In the genomic region with DNA sequence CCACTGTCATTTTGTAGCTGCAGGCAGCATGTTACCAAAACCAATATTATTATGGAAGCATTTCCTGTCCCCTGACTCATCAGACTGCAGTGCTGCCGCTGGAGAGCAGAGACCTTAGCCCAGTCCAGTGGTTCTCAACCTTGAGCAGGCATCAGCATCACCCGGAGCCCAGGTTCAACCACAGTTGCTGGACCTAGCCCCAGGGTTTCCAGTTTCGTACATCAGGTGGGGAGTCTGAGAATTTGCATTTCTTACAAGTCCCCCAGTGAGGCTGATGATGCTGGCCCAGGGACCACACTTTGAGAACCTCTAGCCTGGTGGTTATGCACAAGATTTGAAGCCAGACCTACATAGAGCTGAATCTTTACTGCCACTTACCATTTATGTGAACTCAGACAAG, we compare ENCODE assay signal across 18 cellular contexts. TPM values are rescaled to one million over a fixed set of nuclear protein-coding genes. Genes with fewer than 3 reads are reported as not detected.
DNase-seq lines count a peak whose midpoint lies in the region; ATAC-seq, FAIRE-seq and TF ChIP-seq lines count a peak whose summit lies in the region.
"Had no signal": no experiment of that assay in that cellular context is flagged by ENCODE, and none has a peak within 500 bp of the region (broad histone marks: within the 10 kb centered on the region; RNA-seq: fewer than 3 reads in every experiment).

No MANE protein-coding gene starts in this region.

- 84% methylated on average over 3 of the region's 3 CpGs; no CpG with 5 or more reads in 1 of the 2 experiments for WGBS in H1 (ENCODE audit: extremely low coverage in 1 of 2, insufficient coverage in 1 of 2, insufficient read length in 1 of 2, insufficient replicate concordance in 2 of 2, low coverage in 1 of 2, low lambda C conversion rate in 2 of 2, missing lambda C conversion rate in 1 of 2), 2 experiments
- 25% methylated on average over 3 of the region's 3 CpGs for WGBS in SK-N-SH (ENCODE audit: low lambda C conversion rate)

- H3K27ac ChIP-seq in H1 (ENCODE audit: low read depth, low read length) (no peak overlapping the region), SK-N-SH (ENCODE audit: low read depth in 2 of 2, low read length in 1 of 2) (no peak overlapping the region)
- H3K27ac ChIP-seq: brain microvascular endothelial cell, gastrocnemius medialis, SJCRH30, suprapubic skin had no signal

- no peak overlapping the region for H2AK5ac ChIP-seq in H1 (ENCODE audit: low read depth, low read length)

- no peaks in the 10 kb centered on the region for H3K36me3 Mint-ChIP-seq in stimulated activated effector memory CD8-positive, alpha-beta T cell treated with anti-CD3 and anti-CD28 coated beads, Interleukin-12 subunit alpha, Interleukin-12 subunit beta, amount 100 ng/mL, for 72 hours
- H3K36me3 Mint-ChIP-seq: CD4-positive, CD25-positive, alpha-beta regulatory T cell had no signal

- H3K4ac ChIP-seq in H1 (replicated peaks; ENCODE audit: insufficient read length, low read depth, low read length), result no peak overlapping the region

- no peaks in the 10 kb centered on the region for H3K79me1 ChIP-seq in H1 (ENCODE audit: low read depth, low read length)

- H3K23ac ChIP-seq in H1 (ENCODE audit: insufficient read length), result no peak overlapping the region

- H3K9me2 ChIP-seq in SK-N-SH, result no peaks in the 10 kb centered on the region

- no peak for FAIRE-seq in H1 (lab: Jason Lieb, UNC)
- FAIRE-seq: G401.6, TTC549 had no signal

- no peaks in the 10 kb centered on the region for H3K79me2 ChIP-seq in H1 (ENCODE audit: control insufficient read depth in 1 of 2, insufficient read depth in 2 of 2, low read length in 2 of 2)
- H3K79me2 ChIP-seq in SK-N-SH (ENCODE audit: insufficient read depth), result no peaks in the 10 kb centered on the region

- no peak overlapping the region for H2BK120ac ChIP-seq in H1 (replicated peaks; ENCODE audit: low read depth, low read length)

- no peaks in the 10 kb centered on the region for H3F3A ChIP-seq in SK-N-SH (replicated peaks; ENCODE audit: insufficient read depth)

- CTCF ChIA-PET in H1 (lab: Charles Lee; ENCODE audit: partially characterized antibody) (interaction anchor here (1.2 to 1.5 kb wide), 3 partner anchors 9 to 81 kb away, joined by 3 to 4 read pairs (median 3); no protein-coding TSS in a partner anchor), SK-N-SH (lab: Yijun Ruan, JAX) (no interaction called here)

- H3K9ac ChIP-seq in H1 (replicated peaks in 1 of 4; ENCODE audit: extremely low read depth in 1 of 4, low read depth in 3 of 4, low read length in 3 of 4) (no peak overlapping the region), SK-N-SH (no peak overlapping the region)

- H3K4me1 ChIP-seq in H1 (replicated peaks in 1 of 4; ENCODE audit: control insufficient read depth in 3 of 4, insufficient read depth in 4 of 4, low read length in 3 of 4) (peaks cover 0 to 6% (median 2%) of the 10 kb centered on the region in 4 experiments; a peak in 4 of 7 replicates), SK-N-SH (ENCODE audit: control insufficient read depth in 1 of 2, insufficient read depth in 2 of 2, low read depth in 1 of 2, low read length in 1 of 2) (peaks cover 0 to 7% of the 10 kb centered on the region in 2 experiments; a peak in 1 of 4 replicates)
- H3K4me1 ChIP-seq: gastrocnemius medialis, SJCRH30, suprapubic skin had no signal

- H3K27me3 ChIP-seq in H1 (replicated peaks in 1 of 4; ENCODE audit: control insufficient read depth in 3 of 4, extremely low read depth in 1 of 4, insufficient read depth in 3 of 4, low read length in 3 of 4), result no peaks in the 10 kb centered on the region
- no peaks in the 10 kb centered on the region for H3K27me3 ChIP-seq in SK-N-SH (ENCODE audit: insufficient read depth)
- H3K27me3 ChIP-seq: brain microvascular endothelial cell, gastrocnemius medialis, SJCRH30, suprapubic skin had no signal

- no peaks in the 10 kb centered on the region for H3K23me2 ChIP-seq in H1 (ENCODE audit: low read depth, low read length)

- TF ChIP-seq EP300 in H1 (IDR thresholded peaks at IDR 0.05; ENCODE audit: borderline replicate concordance in 1 of 2, low read depth in 2 of 2, low read length in 2 of 2), result no peak
- TF ChIP-seq EP300 in SK-N-SH (IDR thresholded peaks at IDR 0.05; ENCODE audit: borderline replicate concordance in 1 of 2, low read depth in 1 of 2, low read length in 1 of 2), result no peak

- H3K9me3 ChIP-seq in H1 (ENCODE audit: insufficient read depth in 2 of 2, low read depth in 1 of 2, low read length in 1 of 2) (no peaks in the 10 kb centered on the region), SK-N-SH (no peaks in the 10 kb centered on the region)
- H3K9me3 ChIP-seq: gastrocnemius medialis, SJCRH30, suprapubic skin had no signal

- no peak overlapping the region; the same call in 1 of the 2 replicates for H2BK20ac ChIP-seq in H1 (ENCODE audit: low read length)

- H3K18ac ChIP-seq in H1 (ENCODE audit: extremely low read depth, low read length), result no peak overlapping the region

- H2AFZ ChIP-seq in H1 (ENCODE audit: low read length) (no peak overlapping the region), SK-N-SH (ENCODE audit: low read depth) (no peak overlapping the region)

- H2BK15ac ChIP-seq in H1 (ENCODE audit: low read length), result no peak overlapping the region

- ATAC-seq in GM18907 (IDR thresholded peaks at IDR 0.05; ENCODE audit: unreplicated experiment), result peak; percentile 61
- ATAC-seq in GM21576 (IDR thresholded peaks at IDR 0.05; ENCODE audit: unreplicated experiment), result peak; percentile 65
- peak; percentile 42 for ATAC-seq in HG03103 (IDR thresholded peaks at IDR 0.05; ENCODE audit: low read depth, unreplicated experiment)
- ATAC-seq in stimulated activated effector memory CD8-positive, alpha-beta T cell treated with anti-CD3 and anti-CD28 coated beads, Interleukin-12 subunit alpha, Interleukin-12 subunit beta, amount 100 ng/mL, for 72 hours, result no peak
- ATAC-seq: effector memory CD8-positive, alpha-beta T cell; gastrocnemius medialis had no signal

- DNase-seq in H1 (ENCODE audit: low read depth in 1 of 2, low spot score in 2 of 2), result no peak
- no peak for DNase-seq in stimulated activated effector memory CD8-positive, alpha-beta T cell treated with anti-CD3 and anti-CD28 coated beads, Interleukin-12 subunit alpha, Interleukin-12 subunit beta, amount 100 ng/mL, for 72 hours (ENCODE audit: low spot score in 2 of 2)
- no peak for DNase-seq in foreskin melanocyte
- no peak for DNase-seq in amniotic stem cell (lab: John Stamatoyannopoulos, UW)
- no peak for DNase-seq in SK-N-SH
- DNase-seq: brain microvascular endothelial cell; CD4-positive, CD25-positive, alpha-beta regulatory T cell; effector memory CD8-positive, alpha-beta T cell; gastrocnemius medialis; islet precursor cell; NCI-H2171 treated with DMSO at 0.1 percent for 48 hours; SJCRH30 had no signal

- no peak overlapping the region for H4K8ac ChIP-seq in H1 (ENCODE audit: extremely low read depth, insufficient read depth, low read length)

- H3K36me3 ChIP-seq in H1 (ENCODE audit: control insufficient read depth in 2 of 4, insufficient read depth in 4 of 4, low read length in 3 of 4) (no peaks in the 10 kb centered on the region), SK-N-SH (replicated peaks in 1 of 2; ENCODE audit: control insufficient read depth in 1 of 2, insufficient read depth in 2 of 2, low read length in 1 of 2) (no peaks in the 10 kb centered on the region)
- H3K36me3 ChIP-seq: brain microvascular endothelial cell, gastrocnemius medialis, SJCRH30, suprapubic skin had no signal

- H3K4me3 Mint-ChIP-seq in stimulated activated effector memory CD8-positive, alpha-beta T cell treated with anti-CD3 and anti-CD28 coated beads, Interleukin-12 subunit alpha, Interleukin-12 subunit beta, amount 100 ng/mL, for 72 hours, result no peak overlapping the region
- H3K4me3 Mint-ChIP-seq: CD4-positive, CD25-positive, alpha-beta regulatory T cell had no signal

- no peak for TF ChIP-seq POLR2A in H1 (IDR thresholded peaks at IDR 0.05; ENCODE audit: control extremely low read depth in 1 of 2, low read depth in 2 of 2, low read length in 2 of 2)

- H4K91ac ChIP-seq in H1 (replicated peaks; ENCODE audit: insufficient read length, low read length), result peak overlapping the region; percentile 47

- no peak overlapping the region for H3K4me3 ChIP-seq in H1 (ENCODE audit: extremely low read depth in 1 of 4, insufficient read depth in 2 of 4, low read depth in 3 of 4, low read length in 4 of 4)
- H3K4me3 ChIP-seq in SK-N-SH (ENCODE audit: low read depth in 2 of 2, low read length in 1 of 2), result no peak overlapping the region
- H3K4me3 ChIP-seq: gastrocnemius medialis, SJCRH30, suprapubic skin had no signal

- TF ChIP-seq RAD21 in H1 (IDR thresholded peaks at IDR 0.05 in 1 of 2, conservative IDR thresholded peaks at IDR 0.05 in 1 of 2; ENCODE audit: low read depth in 2 of 2, low read length in 2 of 2), result no peak
- TF ChIP-seq RAD21 in SK-N-SH (IDR thresholded peaks at IDR 0.05; ENCODE audit: low read length), result no peak

- no peak overlapping the region for H4K5ac ChIP-seq in H1 (ENCODE audit: insufficient read length, low read depth, low read length)

- no peak overlapping the region for H2BK12ac ChIP-seq in H1 (ENCODE audit: low read depth, low read length)

- peaks cover 18% of the 10 kb centered on the region for H3K4me1 Mint-ChIP-seq in stimulated activated effector memory CD8-positive, alpha-beta T cell treated with anti-CD3 and anti-CD28 coated beads, Interleukin-12 subunit alpha, Interleukin-12 subunit beta, amount 100 ng/mL, for 72 hours

- H3K14ac ChIP-seq in H1 (ENCODE audit: insufficient read length), result no peak overlapping the region

- POLR2A ChIA-PET in H1 (lab: Charles Lee; ENCODE audit: partially characterized antibody), result no interaction called here
- POLR2A ChIA-PET in SK-N-SH (lab: Yijun Ruan, JAX), result no interaction called here

- no peak overlapping the region for H2BK5ac ChIP-seq in H1 (ENCODE audit: low read depth, low read length)

- no peaks in the 10 kb centered on the region for H3K9me3 Mint-ChIP-seq in stimulated activated effector memory CD8-positive, alpha-beta T cell treated with anti-CD3 and anti-CD28 coated beads, Interleukin-12 subunit alpha, Interleukin-12 subunit beta, amount 100 ng/mL, for 72 hours
- H3K9me3 Mint-ChIP-seq: effector memory CD8-positive, alpha-beta T cell had no signal

- TF ChIP-seq CTCF in H1 (IDR thresholded peaks at IDR 0.05; ENCODE audit: control extremely low read depth in 1 of 3, insufficient read depth in 1 of 3, low read depth in 1 of 3, low read length in 3 of 3) (no peak), SK-N-SH (IDR thresholded peaks at IDR 0.05) (no peak)

- no peak overlapping the region for H3K27ac Mint-ChIP-seq in stimulated activated effector memory CD8-positive, alpha-beta T cell treated with anti-CD3 and anti-CD28 coated beads, Interleukin-12 subunit alpha, Interleukin-12 subunit beta, amount 100 ng/mL, for 72 hours
- H3K27ac Mint-ChIP-seq: CD4-positive, CD25-positive, alpha-beta regulatory T cell; effector memory CD8-positive, alpha-beta T cell had no signal

- H3K4me2 ChIP-seq in H1 (ENCODE audit: insufficient read depth in 1 of 2, low read depth in 2 of 2, low read length in 2 of 2) (no peak overlapping the region), SK-N-SH (no peak overlapping the region)

- H4K20me1 ChIP-seq in H1 (replicated peaks in 1 of 2; ENCODE audit: control insufficient read depth in 1 of 2, insufficient read depth in 2 of 2, low read length in 2 of 2) (no peaks in the 10 kb centered on the region), SK-N-SH (ENCODE audit: insufficient read depth) (no peaks in the 10 kb centered on the region)

- H3K56ac ChIP-seq in H1 (replicated peaks; ENCODE audit: insufficient read length, low read depth, low read length), result no peak overlapping the region

RNA-seq across cellular contexts. Expression of a gene that starts 47.3 kb away (rescaled TPM):
- not detected in 2 replicates for total RNA-seq in H1 (2021; fragmentation: NEBNext Ultra II Directional; extraction: Animal tissue kit (Norgen Biotek cat#: 25700))
- polyA plus RNA-seq in H1 (2011; rRNA removed), result not detected in 2 replicates
- polyA plus RNA-seq in H1 (2011; cell fraction: cytosol; rRNA removed), result not detected
- polyA plus RNA-seq in H1 (2011; cell fraction: nucleus; rRNA removed), result not detected
- not detected in 4 replicates for polyA plus RNA-seq in H1 (2012, experiment 1 of 2)
- polyA plus RNA-seq in H1 (2012, experiment 2 of 2), result not detected
- polyA plus RNA-seq in H1 (2013, experiment 1 of 2), result not detected
- polyA plus RNA-seq in H1 (2013, experiment 2 of 2), result not detected
- polyA minus RNA-seq in H1 (2011; rRNA and poly(A)+ RNA removed), result not detected in 2 replicates
- not detected for polyA minus RNA-seq in H1 (2011; cell fraction: cytosol; rRNA and poly(A)+ RNA removed)
- not detected for polyA minus RNA-seq in H1 (2011; cell fraction: nucleus; rRNA and poly(A)+ RNA removed)
- polyA plus RNA-seq in SK-N-SH (2012; rRNA removed), result not detected in 2 replicates
- not detected in 2 replicates for polyA plus RNA-seq in SK-N-SH (2012; cell fraction: cytosol; rRNA removed)
- not detected in 2 replicates for polyA plus RNA-seq in SK-N-SH (2012; cell fraction: nucleus; rRNA removed)
- total RNA-seq: CD4-positive, CD25-positive, alpha-beta regulatory T cell; SJCRH30 had no signal
